9 cellular contexts compared by ENCODE assay signal in the genomic region with DNA sequence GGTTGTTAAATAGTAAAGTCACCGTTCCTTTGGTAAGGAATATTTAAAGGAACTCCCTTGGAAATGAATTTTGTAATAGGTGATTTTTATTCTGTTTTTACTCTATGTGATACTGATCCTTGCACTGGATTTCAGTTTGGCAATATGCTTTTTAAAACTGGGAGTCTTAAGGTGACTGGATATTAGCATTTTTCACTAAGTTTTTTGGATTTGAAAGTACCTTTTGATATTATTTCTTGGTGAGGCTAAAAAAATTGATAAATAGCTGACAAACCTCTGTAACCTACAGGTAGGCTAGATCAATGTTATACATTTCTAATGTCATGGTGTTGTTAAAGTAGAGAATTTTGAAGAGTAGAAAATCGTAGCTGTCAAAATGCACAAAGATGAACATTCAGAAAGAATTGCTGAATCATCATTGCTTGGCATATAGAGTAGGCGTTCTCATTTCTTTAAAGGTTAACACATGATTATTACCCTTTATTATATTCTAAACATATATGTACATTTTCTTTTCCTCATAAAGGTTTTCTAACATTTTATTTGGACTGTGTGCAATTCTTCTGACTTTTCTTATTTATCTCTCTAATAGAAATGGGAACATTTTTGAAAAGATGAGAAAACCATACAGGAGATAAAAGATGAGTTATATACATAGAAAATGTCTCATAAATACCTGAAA. TPM values are rescaled to one million over a fixed set of nuclear protein-coding genes. Genes with fewer than 3 reads are reported as not detected.
A peak's percentile ranks its signal among the peaks of the same experiment; 100 is the strongest.
DNase-seq lines count a peak whose midpoint lies in the region; ATAC-seq, FAIRE-seq and TF ChIP-seq lines count a peak whose summit lies in the region.
"Had no signal": no experiment of that assay in that cellular context is flagged by ENCODE, and none has a peak within 500 bp of the region (broad histone marks: within the 10 kb centered on the region; RNA-seq: fewer than 3 reads in every experiment).

No MANE protein-coding gene starts in this region.

- peak overlapping the region; percentile 92 for H3K27ac ChIP-seq in CD8-positive, alpha-beta memory T cell (ENCODE audit: low read depth, low read length)
- peak overlapping the region in 2 of 4 donors; percentile 83 to 87 for H3K27ac ChIP-seq in upper lobe of left lung

- H3K36me3 ChIP-seq in CD8-positive, alpha-beta memory T cell (ENCODE audit: insufficient read depth, low read length): no peaks in the 10 kb centered on the region
- H3K36me3 ChIP-seq in upper lobe of left lung: no peaks in the 10 kb centered on the region

- DNase-seq in CD8-positive, alpha-beta memory T cell: no peak
- DNase-seq in NCI-H69 (lab: John Stamatoyannopoulos, UW) (peak; percentile 2), neural crest cell (ENCODE audit: low read depth, low spot score) (no peak), upper lobe of left lung (no peak)
- DNase-seq: NCI-H1930 had no signal

- H3K27me3 Mint-ChIP-seq in CD8-positive, alpha-beta memory T cell: peaks cover 0 to 3% of the 10 kb centered on the region in 2 donors
- H3K27me3 Mint-ChIP-seq in neural crest cell (ENCODE audit: low read depth): peaks cover 2% of the 10 kb centered on the region

- H3K36me3 Mint-ChIP-seq in CD8-positive, alpha-beta memory T cell: peaks cover 0 to 8% (median 0%) of the 10 kb centered on the region in 3 donors
- no peaks in the 10 kb centered on the region for H3K36me3 Mint-ChIP-seq in neural crest cell (ENCODE audit: low read depth)

- FAIRE-seq in colon (lab: Jason Lieb, UNC): peak; percentile 10

- H3K27ac Mint-ChIP-seq in CD8-positive, alpha-beta memory T cell: peak overlapping the region; percentile 36 to 99 (median 68)
- H3K27ac Mint-ChIP-seq in neural crest cell (ENCODE audit: unreplicated experiment): peak overlapping the region; percentile 93

- H3K4me3 ChIP-seq in CD8-positive, alpha-beta memory T cell (ENCODE audit: low read length): no peak overlapping the region
- peak overlapping the region in 1 of 4 donors; percentile 56 for H3K4me3 ChIP-seq in upper lobe of left lung

- TF ChIP-seq POLR2A in upper lobe of left lung (IDR thresholded peaks at IDR 0.05): no peak

- TF ChIP-seq CTCF in neural crest cell (conservative IDR thresholded peaks at IDR 0.05): no peak
- no peak for TF ChIP-seq CTCF in upper lobe of left lung (IDR thresholded peaks at IDR 0.05)

- no peak for TF ChIP-seq EP300 in upper lobe of left lung (IDR thresholded peaks at IDR 0.05)

- peaks cover 17% of the 10 kb centered on the region for H3K4me1 ChIP-seq in CD8-positive, alpha-beta memory T cell (ENCODE audit: insufficient read depth, low read length)
- peaks cover 4 to 15% (median 7%) of the 10 kb centered on the region in 4 donors for H3K4me1 ChIP-seq in upper lobe of left lung

- WGBS in upper lobe of left lung, 2 donors: 37 to 48% methylated on average over 3 of the region's 3 CpGs

- no peak for ATAC-seq in esophagus mucosa
- no peak for ATAC-seq in upper lobe of left lung (ENCODE audit: low FRiP score in 2 of 2)
- no peak for ATAC-seq in HG03565 (IDR thresholded peaks at IDR 0.05; ENCODE audit: unreplicated experiment)
- ATAC-seq in GM21390 (IDR thresholded peaks at IDR 0.05; ENCODE audit: unreplicated experiment): no peak

- POLR2A ChIA-PET in CD8-positive, alpha-beta memory T cell (lab: Charles Lee): interaction anchor here (0.6 to 5.8 kb wide), 2 partner anchors 24 to 31 kb away, joined by 4 to 102 read pairs; partner anchors contain the start of gene FUBP1

- CTCF ChIA-PET in CD8-positive, alpha-beta memory T cell (lab: Charles Lee): interaction anchor here (3.9 kb wide), 1 partner anchor 25 kb away, joined by 27 read pairs; the partner anchor contains the start of gene FUBP1

- H3K9me3 Mint-ChIP-seq in CD8-positive, alpha-beta memory T cell: peaks cover 0 to 2% (median 0%) of the 10 kb centered on the region in 5 donors
- H3K9me3 Mint-ChIP-seq in neural crest cell: no peaks in the 10 kb centered on the region

- H3K4me3 Mint-ChIP-seq in CD8-positive, alpha-beta memory T cell: peak overlapping the region; percentile 14 to 93 (median 63)
- peak overlapping the region; percentile 76 for H3K4me3 Mint-ChIP-seq in neural crest cell

- H3K27me3 ChIP-seq in CD8-positive, alpha-beta memory T cell (ENCODE audit: insufficient read depth, low read length, poor library complexity, severe bottlenecking): no peaks in the 10 kb centered on the region
- no peaks in the 10 kb centered on the region for H3K27me3 ChIP-seq in upper lobe of left lung

- H3K9me3 ChIP-seq in CD8-positive, alpha-beta memory T cell (ENCODE audit: low read length): no peaks in the 10 kb centered on the region
- H3K9me3 ChIP-seq in upper lobe of left lung: no peaks in the 10 kb centered on the region

- peaks cover 21 to 54% (median 49%) of the 10 kb centered on the region in 3 donors for H3K4me1 Mint-ChIP-seq in CD8-positive, alpha-beta memory T cell
- H3K4me1 Mint-ChIP-seq in neural crest cell: peaks cover 40% of the 10 kb centered on the region

RNA-seq across cellular contexts. Expression of gene DNAJB4, which starts 1.5 kb away (rescaled TPM):
- total RNA-seq in CD8-positive, alpha-beta memory T cell: 10 to 100 TPM in 1 of 2 experiments, 1 to 10 TPM in 1; 8.1 to 10.6 TPM
- 5.3 TPM for polyA plus RNA-seq in CD8-positive, alpha-beta memory T cell
- total RNA-seq in neural crest cell (17.3 and 23.2 TPM in 2 replicates), esophagus mucosa (11.3 TPM), upper lobe of left lung (10 to 100 TPM; 20.0 to 49.5 (median 22.0) TPM)

RNA-seq across cellular contexts. Expression of gene FUBP1, which starts 24.3 kb away (rescaled TPM):
- 100 to 1,000 TPM; 215 to 217 TPM for total RNA-seq in CD8-positive, alpha-beta memory T cell
- polyA plus RNA-seq in CD8-positive, alpha-beta memory T cell: 54.6 TPM
- total RNA-seq in neural crest cell (318 and 328 TPM in 2 replicates), esophagus mucosa (41.9 TPM), upper lobe of left lung (100 to 1,000 TPM in 2 of 6 donors, 10 to 100 TPM in 4; 75.6 to 161 (median 87.1) TPM)

RNA-seq across cellular contexts. Expression of gene GIPC2, which starts 42.6 kb away (rescaled TPM):
- under 1 TPM; 0.24 to 0.35 TPM for total RNA-seq in CD8-positive, alpha-beta memory T cell
- 0.40 TPM for polyA plus RNA-seq in CD8-positive, alpha-beta memory T cell
- not detected in 2 replicates for total RNA-seq in neural crest cell
- total RNA-seq in esophagus mucosa: 1.8 TPM
- total RNA-seq in upper lobe of left lung: 1 to 10 TPM in 5 of 6 donors, under 1 TPM in 1; 0.33 to 4.1 (median 1.8) TPM
